In the genomic region with DNA sequence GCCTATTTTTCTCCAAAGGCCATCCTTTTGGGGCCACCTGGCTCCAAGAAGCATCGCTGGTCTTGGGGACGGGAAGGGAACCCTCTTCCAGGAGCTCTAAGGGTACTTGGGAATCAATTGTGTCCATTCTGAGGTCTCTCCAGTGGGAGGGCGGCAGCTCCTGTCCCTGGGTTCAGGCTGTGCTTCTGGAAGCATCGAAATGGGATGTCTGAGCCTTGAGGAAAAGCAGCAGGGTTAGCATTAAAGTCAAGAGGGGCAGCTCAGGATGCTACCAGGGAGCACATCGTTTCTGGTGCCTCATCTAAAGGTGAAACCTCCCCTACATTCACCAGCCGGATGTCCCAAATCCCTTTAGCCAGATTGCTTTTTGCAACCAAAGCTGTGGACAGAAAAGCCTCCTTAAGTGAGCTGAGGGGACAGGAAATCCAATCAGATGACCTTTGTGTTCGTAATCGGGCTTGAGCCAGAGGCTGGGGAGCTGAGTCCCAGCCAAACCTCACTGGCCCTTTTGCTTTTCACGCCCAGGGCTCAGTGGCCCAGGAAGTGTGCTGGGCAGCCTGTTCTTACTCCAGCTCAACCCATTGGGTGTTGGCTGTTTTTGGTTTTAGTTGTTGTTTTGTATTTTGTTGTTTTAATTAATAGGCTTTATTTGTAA, we compare ENCODE assay signal across 22 cellular contexts.
A peak's percentile ranks its signal among the peaks of the same experiment; 100 is the strongest.
DNase-seq lines count a peak whose midpoint lies in the region; ATAC-seq, FAIRE-seq and TF ChIP-seq lines count a peak whose summit lies in the region.
"Had no signal": no experiment of that assay in that cellular context is flagged by ENCODE, and none has a peak within 500 bp of the region (broad histone marks: within the 10 kb centered on the region; RNA-seq: fewer than 3 reads in every experiment).

No MANE protein-coding gene starts in this region.

- H3K27ac ChIP-seq in liver (ENCODE audit: low read depth in 1 of 2, low read length in 2 of 2): no peak overlapping the region
- H3K27ac ChIP-seq in HepG2 (ENCODE audit: extremely low read length, insufficient read depth, low read length): no peak overlapping the region
- peak overlapping the region; percentile 36 for H3K27ac ChIP-seq in mesodermal cell (ENCODE audit: low read depth, low read length, severe bottlenecking)
- H3K27ac ChIP-seq in urinary bladder (ENCODE audit: low read depth): peak overlapping the region; percentile 35
- H3K27ac ChIP-seq: C4-2B, neutrophil had no signal

- CTCF ChIA-PET in HepG2 (lab: Yijun Ruan, JAX; ENCODE audit: low intra/inter-chr PET ratio, low total read pairs): no interaction called here

- H3K36me3 ChIP-seq in liver (ENCODE audit: control insufficient read depth in 4 of 4, insufficient read depth in 3 of 4, low read depth in 1 of 4, low read length in 3 of 4) (peaks cover 0 to 14% (median 5%) of the 10 kb centered on the region in 4 donors), HepG2 (replicated peaks in 1 of 2; ENCODE audit: control insufficient read depth in 1 of 2, insufficient read depth in 2 of 2, low read length in 2 of 2) (peaks cover 13 to 35% of the 10 kb centered on the region in 2 experiments; a peak in 4 of 5 replicates), mesodermal cell (ENCODE audit: control insufficient read depth, insufficient read depth, low read length) (no peaks in the 10 kb centered on the region), urinary bladder (ENCODE audit: insufficient read depth) (no peaks in the 10 kb centered on the region)

- TF ChIP-seq CTCF in liver (IDR thresholded peaks at IDR 0.05; ENCODE audit: low read depth, low read length, missing input control) (no peak), HepG2 (CRISPR knock-in tag; IDR thresholded peaks at IDR 0.05) (no peak), foreskin fibroblast (IDR thresholded peaks at IDR 0.05; ENCODE audit: low read depth, low read length) (no peak)

- DNase-seq in HepG2 (ENCODE audit: low spot score) (no peak), foreskin fibroblast (peak; percentile 18 to 47), OCI-M2 (lab: John Stamatoyannopoulos, UW; ENCODE audit: unreplicated experiment) (no peak)
- DNase-seq: activated CD4-positive, CD25-positive, alpha-beta regulatory T cell; activated gamma-delta T cell treated with Interleukin-2 at 50 U/mL for 16 hours; DMS53; glutamatergic neuron; NCI-H1092 treated with DMSO at 0.1 percent for 48 hours; NCI-H748 treated with DMSO at 0.1 percent for 48 hours; SHP77; stimulated activated CD4-positive, alpha-beta T cell treated with anti-CD3 and anti-CD28 coated beads, Interleukin-4, amount 100 ng/mL, for 4 hours had no signal

- H3K4me3 ChIP-seq in liver (ENCODE audit: low read depth in 1 of 3, low read length in 3 of 3): no peak overlapping the region
- no peak overlapping the region for H3K4me3 ChIP-seq in HepG2 (replicated peaks in 1 of 3; ENCODE audit: insufficient read depth in 1 of 3, low read depth in 2 of 3, low read length in 3 of 3)
- no peak overlapping the region for H3K4me3 ChIP-seq in foreskin fibroblast (ENCODE audit: low read depth in 1 of 2, low read length in 2 of 2)
- no peak overlapping the region for H3K4me3 ChIP-seq in mesodermal cell (ENCODE audit: extremely low read depth, insufficient read depth, low read length, poor library complexity, severe bottlenecking)
- no peak overlapping the region for H3K4me3 ChIP-seq in urinary bladder (ENCODE audit: low read depth, low read length)

- intact Hi-C loops in HepG2 (cut with micrococcal nuclease; ENCODE audit: unreplicated experiment): no loop called here

- TF ChIP-seq RAD21 in liver (IDR thresholded peaks at IDR 0.05) (peak in 1 of 2 donors; percentile 42), HepG2 (CRISPR knock-in tag; IDR thresholded peaks at IDR 0.05) (no peak)

- H3K9ac ChIP-seq in liver (ENCODE audit: low read depth in 1 of 2, low read length in 2 of 2) (no peak overlapping the region), HepG2 (ENCODE audit: insufficient read depth, low read depth, low read length) (no peak overlapping the region)

- no peak for TF ChIP-seq POLR2A in HepG2 (IDR thresholded peaks at IDR 0.05; ENCODE audit: insufficient read depth in 1 of 2, low read depth in 2 of 2, low read length in 2 of 2)

- in situ Hi-C loops in HepG2 (cut with HindIII; ENCODE audit: extremely low pct_ligation_motif_present, low pct_unique_long_range_greater_than_20kb): loop anchor here (25.0 kb wide), 1 partner anchor 589 kb away; no protein-coding TSS in a partner anchor

- H4K20me1 ChIP-seq in HepG2 (ENCODE audit: insufficient read depth, low read length): no peaks in the 10 kb centered on the region

- no peak for FAIRE-seq in HepG2 (lab: Jason Lieb, UNC)
- FAIRE-seq: colon, endothelial cell of umbilical vein, urothelium cell line had no signal

- no peaks in the 10 kb centered on the region for H3K9me3 ChIP-seq in liver (ENCODE audit: control insufficient read depth in 4 of 4, low read length in 3 of 4)
- no peaks in the 10 kb centered on the region for H3K9me3 ChIP-seq in HepG2 (ENCODE audit: low read length)
- H3K9me3 ChIP-seq in mesodermal cell (ENCODE audit: control insufficient read depth, low read length): no peaks in the 10 kb centered on the region
- H3K9me3 ChIP-seq: neutrophil had no signal

- no peak overlapping the region for H2AFZ ChIP-seq in HepG2 (ENCODE audit: low read length)

- no peak overlapping the region for H3K4me2 ChIP-seq in HepG2 (ENCODE audit: low read depth, low read length)

- no peak for ATAC-seq in HepG2
- no peak for ATAC-seq in activated CD4-positive, CD25-positive, alpha-beta regulatory T cell treated with anti-CD3 and anti-CD28 coated beads, Interleukin-2, amount 50 U/mL, for 24 hours
- ATAC-seq in HG02973 (IDR thresholded peaks at IDR 0.05; ENCODE audit: unreplicated experiment): no peak
- ATAC-seq: sciatic nerve had no signal

- no peaks in the 10 kb centered on the region for H3K79me2 ChIP-seq in HepG2 (ENCODE audit: insufficient read depth, low read length)

- H3K27me3 ChIP-seq in liver (ENCODE audit: control insufficient read depth in 4 of 4, insufficient read depth in 4 of 4, low read length in 3 of 4) (no peaks in the 10 kb centered on the region), HepG2 (ENCODE audit: control insufficient read depth in 1 of 2, insufficient read depth in 2 of 2, low read length in 2 of 2) (no peaks in the 10 kb centered on the region)
- H3K27me3 ChIP-seq: neutrophil had no signal

- WGBS in liver: 61% methylated on average over 9 of the region's 9 CpGs
- WGBS in HepG2 (ENCODE audit: low lambda C conversion rate): 88% methylated on average over 7 of the region's 9 CpGs
- 86 to 92% methylated on average over 4 to 9 of the region's 9 CpGs for WGBS in mesodermal cell (ENCODE audit: insufficient coverage in 2 of 2), 2 experiments
- WGBS in urinary bladder: 63% methylated on average over 9 of the region's 9 CpGs

- POLR2A ChIA-PET in HepG2 (lab: Yijun Ruan, JAX): interaction anchor here (1.7 kb wide), 1 partner anchor 9 kb away, joined by 3 read pairs; no protein-coding TSS in a partner anchor

- peaks cover 12 to 25% (median 15%) of the 10 kb centered on the region in 4 donors for H3K4me1 ChIP-seq in liver (ENCODE audit: control insufficient read depth in 4 of 4, insufficient read depth in 4 of 4, low read length in 3 of 4)
- H3K4me1 ChIP-seq in HepG2 (ENCODE audit: insufficient read depth, low read length): peaks cover 29% of the 10 kb centered on the region
- peaks cover 31% of the 10 kb centered on the region for H3K4me1 ChIP-seq in mesodermal cell (ENCODE audit: control insufficient read depth, insufficient read depth, low read length, poor library complexity, severe bottlenecking)
- no peaks in the 10 kb centered on the region for H3K4me1 ChIP-seq in urinary bladder (ENCODE audit: insufficient read depth)

- no TSS peak for BruUV-seq in HepG2 (replicated peaks; lab: Mats Ljungman, UMichigan)

- TF ChIP-seq EP300 in HepG2 (IDR thresholded peaks at IDR 0.05; ENCODE audit: low read depth in 2 of 2, low read length in 2 of 2): no peak
- TF ChIP-seq EP300 in HepG2 (CRISPR knock-in tag; IDR thresholded peaks at IDR 0.05; ENCODE audit: borderline replicate concordance): no peak

TF ChIP-seq in liver, 16 proteins besides CTCF, POLR2A, EP300 and RAD21 (continues in another document):
- TF ChIP-seq, protein P1, sequence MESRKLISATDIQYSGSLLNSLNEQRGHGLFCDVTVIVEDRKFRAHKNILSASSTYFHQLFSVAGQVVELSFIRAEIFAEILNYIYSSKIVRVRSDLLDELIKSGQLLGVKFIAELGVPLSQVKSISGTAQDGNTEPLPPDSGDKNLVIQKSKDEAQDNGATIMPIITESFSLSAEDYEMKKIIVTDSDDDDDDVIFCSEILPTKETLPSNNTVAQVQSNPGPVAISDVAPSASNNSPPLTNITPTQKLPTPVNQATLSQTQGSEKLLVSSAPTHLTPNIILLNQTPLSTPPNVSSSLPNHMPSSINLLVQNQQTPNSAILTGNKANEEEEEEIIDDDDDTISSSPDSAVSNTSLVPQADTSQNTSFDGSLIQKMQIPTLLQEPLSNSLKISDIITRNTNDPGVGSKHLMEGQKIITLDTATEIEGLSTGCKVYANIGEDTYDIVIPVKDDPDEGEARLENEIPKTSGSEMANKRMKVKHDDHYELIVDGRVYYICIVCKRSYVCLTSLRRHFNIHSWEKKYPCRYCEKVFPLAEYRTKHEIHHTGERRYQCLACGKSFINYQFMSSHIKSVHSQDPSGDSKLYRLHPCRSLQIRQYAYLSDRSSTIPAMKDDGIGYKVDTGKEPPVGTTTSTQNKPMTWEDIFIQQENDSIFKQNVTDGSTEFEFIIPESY (IDR thresholded peaks at IDR 0.05): no peak
- peak; percentile 51 to 57 for TF ChIP-seq HNF4A (conservative IDR thresholded peaks at IDR 0.05)

TF ChIP-seq in HepG2, 621 proteins besides CTCF, POLR2A, EP300 and RAD21 (continues in another document):
- no peak for TF ChIP-seq ZMAT3 (CRISPR knock-in tag; conservative IDR thresholded peaks at IDR 0.05)
- TF ChIP-seq ZFP37 (CRISPR knock-in tag; IDR thresholded peaks at IDR 0.05; ENCODE audit: borderline replicate concordance): no peak
- no peak for TF ChIP-seq KDM2A (CRISPR knock-in tag; IDR thresholded peaks at IDR 0.05; ENCODE audit: borderline replicate concordance, low read depth)
- TF ChIP-seq ZNF33A (CRISPR knock-in tag; IDR thresholded peaks at IDR 0.05; ENCODE audit: borderline replicate concordance): no peak
- no peak for TF ChIP-seq ZSCAN5A (CRISPR knock-in tag; IDR thresholded peaks at IDR 0.05; ENCODE audit: borderline replicate concordance)
- no peak for TF ChIP-seq JUNB (CRISPR knock-in tag; IDR thresholded peaks at IDR 0.05; ENCODE audit: borderline replicate concordance)
- no peak for TF ChIP-seq RFX3 (CRISPR knock-in tag; IDR thresholded peaks at IDR 0.05)

Comparison
In these comparisons a context has a peak if more than half of its experiments do, and no peak if none do; other contexts are left out.
1. H3K27ac ChIP-seq: peak in mesodermal cell (single experiment) and urinary bladder (single experiment); none in liver (0 of 2) and HepG2 (single experiment).
2. DNase-seq: peak in foreskin fibroblast (2 of 2); none in HepG2 (single experiment) and OCI-M2 (single experiment).